17 cellular contexts compared by ENCODE assay signal in genomic region chr6:145699462-145699861, GRCh38. TPM values are rescaled to one million over a fixed set of nuclear protein-coding genes. Genes with fewer than 3 reads are reported as not detected.
DNase-seq lines count a peak whose midpoint lies in the region; ATAC-seq, FAIRE-seq and TF ChIP-seq lines count a peak whose summit lies in the region.
"Had no signal": no experiment of that assay in that cellular context is flagged by ENCODE, and none has a peak within 500 bp of the region (broad histone marks: within the 10 kb centered on the region; RNA-seq: fewer than 3 reads in every experiment).

No MANE protein-coding gene starts in this region.

- POLR2A ChIA-PET in A549 (lab: Yijun Ruan, JAX) = no interaction called here

- in situ Hi-C loops in mammary epithelial cell (cut with MboI; ENCODE audit: low sequenced_read_pairs in 2 of 2) = no loop called here

- no peak overlapping the region for H2BK120ac ChIP-seq in neuronal stem cell (ENCODE audit: low read depth, low read length)

- H3K4me3 ChIP-seq in A549 (no peak overlapping the region), mammary epithelial cell (replicated peaks in 1 of 3; ENCODE audit: insufficient read depth in 1 of 3, low read depth in 2 of 3, low read length in 3 of 3) (no peak overlapping the region), neuronal stem cell (ENCODE audit: low read length in 2 of 2) (no peak overlapping the region)
- H3K4me3 ChIP-seq: body of pancreas had no signal

- BruUV-seq in mammary epithelial cell (replicated peaks; lab: Mats Ljungman, UMichigan) = no TSS peak

- dilution Hi-C loops in mammary epithelial cell (cut with HindIII; ENCODE audit: low sequenced_read_pairs) = no loop called here

- no peak for TF ChIP-seq EP300 in A549 (IDR thresholded peaks at IDR 0.05)

- H3K18ac ChIP-seq in neuronal stem cell (ENCODE audit: low read length) = no peak overlapping the region

- H3K9ac ChIP-seq in mammary epithelial cell (ENCODE audit: insufficient read depth, low read length) (no peak overlapping the region), neuronal stem cell (ENCODE audit: low read depth, low read length, poor library complexity) (no peak overlapping the region)

- DNase-seq in A549 (ENCODE audit: low read depth in 1 of 2, low spot score in 1 of 2) (peak in 1 of 2 experiments; percentile 9), HT1080 (ENCODE audit: low read depth) (peak; percentile 84), mammary epithelial cell (peak; percentile 60), hepatic stellate cell (ENCODE audit: low spot score) (peak; percentile 14), neuronal stem cell (ENCODE audit: low spot score) (no peak), AML-193 (lab: John Stamatoyannopoulos, UW) (no peak)
- DNase-seq in activated CD4-positive, CD25-positive, alpha-beta regulatory T cell (lab: John Stamatoyannopoulos, UW) = no peak
- DNase-seq: activated gamma-delta T cell; body of pancreas; hypothalamus; left ventricle myocardium superior; NCI-H1092; NCI-H2171 treated with DMSO at 0.1 percent for 48 hours; nephron progenitor cell; NK-92 treated with Interleukin-12 subunit alpha and Interleukin-12 subunit beta, amount 100 ng/mL, for 24 hours had no signal

- TF ChIP-seq CTCF in A549 (IDR thresholded peaks at IDR 0.05) (no peak), mammary epithelial cell (conservative IDR thresholded peaks at IDR 0.05 in 1 of 2, IDR thresholded peaks at IDR 0.05 in 1 of 2; ENCODE audit: extremely low read depth in 1 of 2, insufficient read depth in 1 of 2, low read depth in 1 of 2, low read length in 2 of 2) (no peak)

- no peaks in the 10 kb centered on the region for H3K27me3 ChIP-seq in mammary epithelial cell (ENCODE audit: insufficient read depth, low read length)
- no peaks in the 10 kb centered on the region for H3K27me3 ChIP-seq in neuronal stem cell (ENCODE audit: control insufficient read depth in 3 of 3, insufficient read depth in 3 of 3, low read depth in 1 of 3, low read length in 3 of 3)
- H3K27me3 ChIP-seq: body of pancreas had no signal

- FAIRE-seq in A549 (lab: Jason Lieb, UNC) = no peak
- FAIRE-seq: TTC549 had no signal

- H3K79me2 ChIP-seq in mammary epithelial cell (ENCODE audit: insufficient read depth, low read length) = no peaks in the 10 kb centered on the region

- H3K27ac ChIP-seq in A549 (no peak overlapping the region), mammary epithelial cell (ENCODE audit: insufficient read depth, low read depth, low read length) (peak overlapping the region; percentile 20), neuronal stem cell (replicated peaks; ENCODE audit: low read length) (no peak overlapping the region)
- H3K27ac ChIP-seq: body of pancreas had no signal

- H2BK12ac ChIP-seq in neuronal stem cell (ENCODE audit: low read length) = no peak overlapping the region

- no peak overlapping the region for H2AK5ac ChIP-seq in neuronal stem cell (ENCODE audit: low read depth, low read length)

- H4K91ac ChIP-seq in neuronal stem cell (ENCODE audit: low read depth, low read length, poor library complexity) = no peak overlapping the region

- peak; percentile 47 to 69; a peak in 2 of 6 replicates for ATAC-seq in A549
- ATAC-seq in HG03432 (IDR thresholded peaks at IDR 0.05; ENCODE audit: unreplicated experiment) = no peak
- ATAC-seq: body of pancreas, left ventricle myocardium superior had no signal

- intact Hi-C loops in mammary epithelial cell (cut with micrococcal nuclease) = no loop called here

- H2AFZ ChIP-seq in mammary epithelial cell (ENCODE audit: low read depth, low read length) (no peak overlapping the region), neuronal stem cell (ENCODE audit: low read length) (no peak overlapping the region)

- no peak overlapping the region for H3K14ac ChIP-seq in neuronal stem cell (ENCODE audit: low read length)

- H3K4me1 ChIP-seq in A549 (peaks cover 11% of the 10 kb centered on the region; the same call in 2 of the 3 replicates), mammary epithelial cell (ENCODE audit: insufficient read depth, low read length) (peaks cover 15% of the 10 kb centered on the region), neuronal stem cell (ENCODE audit: control insufficient read depth in 2 of 2, insufficient read depth in 1 of 2, low read depth in 1 of 2, low read length in 2 of 2) (peaks cover 0 to 3% of the 10 kb centered on the region in 2 donors)
- H3K4me1 ChIP-seq: body of pancreas had no signal

- H3K9me3 ChIP-seq in A549 (no peaks in the 10 kb centered on the region), mammary epithelial cell (replicated peaks; ENCODE audit: insufficient read depth, low read length) (no peaks in the 10 kb centered on the region), neuronal stem cell (replicated peaks in 1 of 2; ENCODE audit: control insufficient read depth in 2 of 2, insufficient read depth in 1 of 2, low read depth in 1 of 2, low read length in 2 of 2) (no peaks in the 10 kb centered on the region)
- H3K9me3 ChIP-seq: body of pancreas had no signal

- no peaks in the 10 kb centered on the region for H4K20me1 ChIP-seq in mammary epithelial cell (ENCODE audit: insufficient read depth, low read length)

- no peak for TF ChIP-seq POLR2A in A549 (IDR thresholded peaks at IDR 0.05; ENCODE audit: low read length)

- H3K4ac ChIP-seq in neuronal stem cell (ENCODE audit: low read length) = no peak overlapping the region

- H3K23ac ChIP-seq in neuronal stem cell (ENCODE audit: low read depth, low read length, poor library complexity) = no peak overlapping the region

- no peak overlapping the region for H4K8ac ChIP-seq in neuronal stem cell (ENCODE audit: low read depth, low read length)

- H2BK15ac ChIP-seq in neuronal stem cell (ENCODE audit: low read length) = no peak overlapping the region

- no peak overlapping the region for H2BK5ac ChIP-seq in neuronal stem cell (ENCODE audit: low read length)

- H3K79me1 ChIP-seq in neuronal stem cell (ENCODE audit: low read depth, low read length) = no peaks in the 10 kb centered on the region

- H3K36me3 ChIP-seq in mammary epithelial cell (ENCODE audit: insufficient read depth, low read length) = no peaks in the 10 kb centered on the region
- no peaks in the 10 kb centered on the region for H3K36me3 ChIP-seq in neuronal stem cell (replicated peaks in 1 of 2; ENCODE audit: control insufficient read depth in 2 of 2, insufficient read depth in 2 of 2, low read length in 2 of 2)

- H3K4me2 ChIP-seq in A549 (peak overlapping the region; percentile 42), mammary epithelial cell (ENCODE audit: insufficient read depth, low read depth, low read length) (peak overlapping the region; percentile 44), neuronal stem cell (ENCODE audit: insufficient read depth, low read length, poor library complexity, severe bottlenecking) (no peak overlapping the region)

- CTCF ChIA-PET in A549 (lab: Yijun Ruan, JAX) = interaction anchor here (0.6 kb wide), 1 partner anchor 1119 kb away, joined by 4 read pairs; no protein-coding TSS in a partner anchor
- CTCF ChIA-PET in mammary epithelial cell (lab: Charles Lee; ENCODE audit: low non-redundant PET) = no interaction called here

- TF ChIP-seq RAD21 in A549 (conservative IDR thresholded peaks at IDR 0.05 in 1 of 2, IDR thresholded peaks at IDR 0.05 in 1 of 2) = no peak

TF ChIP-seq in A549, 52 proteins besides CTCF, POLR2A, EP300 and RAD21:
- TF ChIP-seq, protein P1, sequence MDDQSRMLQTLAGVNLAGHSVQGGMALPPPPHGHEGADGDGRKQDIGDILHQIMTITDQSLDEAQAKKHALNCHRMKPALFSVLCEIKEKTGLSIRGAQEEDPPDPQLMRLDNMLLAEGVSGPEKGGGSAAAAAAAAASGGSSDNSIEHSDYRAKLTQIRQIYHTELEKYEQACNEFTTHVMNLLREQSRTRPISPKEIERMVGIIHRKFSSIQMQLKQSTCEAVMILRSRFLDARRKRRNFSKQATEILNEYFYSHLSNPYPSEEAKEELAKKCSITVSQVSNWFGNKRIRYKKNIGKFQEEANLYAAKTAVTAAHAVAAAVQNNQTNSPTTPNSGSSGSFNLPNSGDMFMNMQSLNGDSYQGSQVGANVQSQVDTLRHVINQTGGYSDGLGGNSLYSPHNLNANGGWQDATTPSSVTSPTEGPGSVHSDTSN (IDR thresholded peaks at IDR 0.05) = no peak
- TF ChIP-seq EHMT2 (IDR thresholded peaks at IDR 0.05; ENCODE audit: low read depth) (no peak), JUNB (IDR thresholded peaks at IDR 0.05) (peak; percentile 44; the same call in 1 of the 2 replicates), FOSL2 (IDR thresholded peaks at IDR 0.05) (no peak), FOSL2 (CRISPR knock-in tag; IDR thresholded peaks at IDR 0.05) (peak; percentile 49; the same call in 1 of the 2 replicates)

RNA-seq across cellular contexts. Expression of gene EPM2A, which starts 35.9 kb away (rescaled TPM):
- polyA plus RNA-seq in A549 (2011; rRNA removed) (2.7 and 3.0 TPM in 2 replicates), A549 (2017; fragmentation: RNase III; extraction: RNeasy Plus Mini Kit Qiagen cat#74134 plus additional on column Dnase treatment) (2.0 to 2.4 TPM (median 2.0 TPM) in 3 replicates), mammary epithelial cell (2.8 TPM)
- 0.99 and 1.7 TPM in 2 replicates for polyA plus RNA-seq in A549 (2012; cell fraction: cytosol; rRNA removed)
- polyA plus RNA-seq in A549 (2012; cell fraction: nucleus; rRNA removed) = 2.2 and 2.8 TPM in 2 replicates
- polyA minus RNA-seq in A549 (2011; rRNA and poly(A)+ RNA removed) = 2.9 and 3.7 TPM in 2 replicates
- 8.1 and 9.8 TPM in 2 replicates for total RNA-seq in HT1080 (2014; rRNA removed; shearing (Covaris generic))
- 4.3 and 4.5 TPM in 2 replicates for polyA plus RNA-seq in HT1080 (2015; cell fraction: cytosol; rRNA removed)
- polyA plus RNA-seq in HT1080 (2015; cell fraction: nucleus; rRNA removed) = 1.3 and 2.8 TPM in 2 replicates
- total RNA-seq in mammary epithelial cell = 10 to 100 TPM in 1 of 2 donors, 1 to 10 TPM in 1; 6.5 to 10.5 TPM
- 2.5 TPM for polyA minus RNA-seq in mammary epithelial cell
- polyA plus RNA-seq in neuronal stem cell (2013, experiment 1 of 2) = 3.8 TPM
- 3.9 TPM for polyA plus RNA-seq in neuronal stem cell (2013, experiment 2 of 2)

Comparison
In these comparisons a context has a peak if more than half of its experiments do, and no peak if none do; other contexts are left out.
1. DNase-seq: peak in HT1080 (single experiment), mammary epithelial cell (single experiment) and hepatic stellate cell (single experiment); none in neuronal stem cell (single experiment), activated CD4-positive, CD25-positive, alpha-beta regulatory T cell (0 of 4) and AML-193 (0 of 2).